Comparison of ENCODE assay signal across 13 cellular contexts in genomic region chr17:1559047-1559742, GRCh38. TPM values are rescaled to one million over a fixed set of nuclear protein-coding genes. Genes with fewer than 3 reads are reported as not detected.
A peak's percentile ranks its signal among the peaks of the same experiment; 100 is the strongest.
DNase-seq lines count a peak whose midpoint lies in the region; ATAC-seq and TF ChIP-seq lines count a peak whose summit lies in the region.
"Had no signal": no experiment of that assay in that cellular context is flagged by ENCODE, and none has a peak within 500 bp of the region (broad histone marks: within the 10 kb centered on the region; RNA-seq: fewer than 3 reads in every experiment).

No MANE protein-coding gene starts in this region.

- intact Hi-C loops in naive thymus-derived CD4-positive, alpha-beta T cell (cut with micrococcal nuclease): no loop called here
- intact Hi-C loops in sciatic nerve (cut with DNase I): no loop called here

- no peak for TF ChIP-seq CTCF in tibial nerve (IDR thresholded peaks at IDR 0.05)
- TF ChIP-seq CTCF in GM10248 (IDR thresholded peaks at IDR 0.05; ENCODE audit: control extremely low read depth, extremely low read depth, low read depth, missing control alignments): no peak

- H3K9me3 Mint-ChIP-seq in activated naive CD4-positive, alpha-beta T cell treated with anti-CD3 and anti-CD28 coated beads, Interleukin-2, amount 50 U/mL, for 24 hours: no peaks in the 10 kb centered on the region
- H3K9me3 Mint-ChIP-seq in naive thymus-derived CD4-positive, alpha-beta T cell: peaks cover 0 to 5% (median 0%) of the 10 kb centered on the region in 11 donors
- H3K9me3 Mint-ChIP-seq: activated CD8-positive, alpha-beta T cell treated with anti-CD3 and anti-CD28 coated beads for 36 hours; stimulated activated memory B cell treated with anti-CD40 and anti-IgM and Interleukin-4, amounts not matched to agents 10 μg/mL and 1 μg/mL and 100 μg/mL, for 72 hours had no signal

- DNase-seq in activated naive CD4-positive, alpha-beta T cell (lab: John Stamatoyannopoulos, UW): no peak
- DNase-seq in naive thymus-derived CD4-positive, alpha-beta T cell: no peak
- DNase-seq in tibial nerve (ENCODE audit: low spot score in 2 of 2) (no peak), superior temporal gyrus (ENCODE audit: extremely low spot score) (no peak), sciatic nerve (ENCODE audit: low spot score) (no peak), GM10248 (ENCODE audit: extremely low spot score) (no peak)
- DNase-seq: activated CD8-positive, alpha-beta T cell treated with anti-CD3 and anti-CD28 coated beads for 36 hours; glutamatergic neuron; NCI-H82 had no signal

- H3K36me3 ChIP-seq in naive thymus-derived CD4-positive, alpha-beta T cell (ENCODE audit: control insufficient read depth in 2 of 3, insufficient read depth in 3 of 3, low read length in 3 of 3): peaks cover 0 to 21% (median 0%) of the 10 kb centered on the region in 3 experiments
- peaks cover 0 to 6% (median 0%) of the 10 kb centered on the region in 3 donors for H3K36me3 ChIP-seq in tibial nerve

- POLR2A ChIA-PET in naive thymus-derived CD4-positive, alpha-beta T cell (lab: Charles Lee): interaction anchor here (0.7 kb wide), 1 partner anchor 26 kb away, joined by 3 read pairs; no protein-coding TSS in a partner anchor
- POLR2A ChIA-PET in GM10248 (lab: Yijun Ruan, JAX): no interaction called here

- no peaks in the 10 kb centered on the region for H3K27me3 ChIP-seq in naive thymus-derived CD4-positive, alpha-beta T cell (ENCODE audit: control insufficient read depth in 2 of 2, insufficient read depth in 2 of 2, low read length in 2 of 2)
- no peaks in the 10 kb centered on the region for H3K27me3 ChIP-seq in tibial nerve

- no peaks in the 10 kb centered on the region for H3K27me3 Mint-ChIP-seq in activated naive CD4-positive, alpha-beta T cell treated with anti-CD3 and anti-CD28 coated beads, Interleukin-2, amount 50 U/mL, for 24 hours
- peaks cover 0 to 13% (median 0%) of the 10 kb centered on the region in 5 donors for H3K27me3 Mint-ChIP-seq in naive thymus-derived CD4-positive, alpha-beta T cell
- H3K27me3 Mint-ChIP-seq: activated CD8-positive, alpha-beta T cell treated with anti-CD3 and anti-CD28 coated beads for 36 hours; stimulated activated memory B cell treated with anti-CD40 and anti-IgM and Interleukin-4, amounts not matched to agents 10 μg/mL and 1 μg/mL and 100 μg/mL, for 72 hours had no signal

- peaks cover 4 to 8% of the 10 kb centered on the region in 2 donors for H3K4me1 ChIP-seq in naive thymus-derived CD4-positive, alpha-beta T cell (ENCODE audit: control insufficient read depth in 2 of 2, insufficient read depth in 2 of 2, low read length in 2 of 2)
- H3K4me1 ChIP-seq in tibial nerve: peaks cover 0 to 81% (median 57%) of the 10 kb centered on the region in 4 donors

- peaks cover 44% of the 10 kb centered on the region for H3K4me1 Mint-ChIP-seq in activated naive CD4-positive, alpha-beta T cell treated with anti-CD3 and anti-CD28 coated beads, Interleukin-2, amount 50 U/mL, for 24 hours
- H3K4me1 Mint-ChIP-seq in naive thymus-derived CD4-positive, alpha-beta T cell: peaks cover 21 to 52% (median 38%) of the 10 kb centered on the region in 7 donors

- CTCF ChIA-PET in naive thymus-derived CD4-positive, alpha-beta T cell (lab: Charles Lee): no interaction called here
- CTCF ChIA-PET in GM10248 (lab: Yijun Ruan, JAX): interaction anchor here (1.0 to 1.6 kb wide), 3 partner anchors 15 to 89 kb away, joined by 3 to 4 read pairs (median 4); no protein-coding TSS in a partner anchor

- H3K4me3 Mint-ChIP-seq in activated naive CD4-positive, alpha-beta T cell treated with anti-CD3 and anti-CD28 coated beads, Interleukin-2, amount 50 U/mL, for 24 hours: peak overlapping the region; percentile 11
- H3K4me3 Mint-ChIP-seq in naive thymus-derived CD4-positive, alpha-beta T cell: peak overlapping the region in 7 of 10 donors; percentile 0 to 74 (median 29)
- H3K4me3 Mint-ChIP-seq: activated CD8-positive, alpha-beta T cell treated with anti-CD3 and anti-CD28 coated beads for 36 hours; stimulated activated memory B cell treated with anti-CD40 and anti-IgM and Interleukin-4, amounts not matched to agents 10 μg/mL and 1 μg/mL and 100 μg/mL, for 72 hours had no signal

- 53 to 56% methylated on average over 10 of the region's 10 CpGs for WGBS in tibial nerve, 2 donors

- no peaks in the 10 kb centered on the region for H3K9me3 ChIP-seq in naive thymus-derived CD4-positive, alpha-beta T cell (ENCODE audit: control insufficient read depth in 2 of 3, low read length in 3 of 3)
- H3K9me3 ChIP-seq in tibial nerve: no peaks in the 10 kb centered on the region

- H3K27ac ChIP-seq in cingulate gyrus (ENCODE audit: low read depth, low read length) (peak overlapping the region; percentile 47), tibial nerve (peak overlapping the region; percentile 28 to 92 (median 60))
- no peak overlapping the region for H3K27ac ChIP-seq in naive thymus-derived CD4-positive, alpha-beta T cell (ENCODE audit: low read depth, low read length)

- no peak overlapping the region for H3K4me3 ChIP-seq in naive thymus-derived CD4-positive, alpha-beta T cell (ENCODE audit: low read length)
- no peak overlapping the region for H3K4me3 ChIP-seq in tibial nerve
- H3K4me3 ChIP-seq: smooth muscle cell had no signal

- TF ChIP-seq POLR2A in tibial nerve (IDR thresholded peaks at IDR 0.05): no peak

- no peak overlapping the region for H3K27ac Mint-ChIP-seq in activated naive CD4-positive, alpha-beta T cell treated with anti-CD3 and anti-CD28 coated beads, Interleukin-2, amount 50 U/mL, for 24 hours
- H3K27ac Mint-ChIP-seq in naive thymus-derived CD4-positive, alpha-beta T cell: peak overlapping the region in 3 of 9 donors; percentile 4 to 72 (median 59)
- H3K27ac Mint-ChIP-seq: activated CD8-positive, alpha-beta T cell treated with anti-CD3 and anti-CD28 coated beads for 36 hours had no signal

- no peak for ATAC-seq in naive thymus-derived CD4-positive, alpha-beta T cell
- no peak for ATAC-seq in sciatic nerve
- ATAC-seq: activated CD8-positive, alpha-beta T cell treated with anti-CD3 and anti-CD28 coated beads for 36 hours; stimulated activated memory B cell treated with anti-CD40 and anti-IgM and Interleukin-4, amounts not matched to agents 10 μg/mL and 1 μg/mL and 100 μg/mL, for 72 hours had no signal

- no peak for TF ChIP-seq EP300 in tibial nerve (IDR thresholded peaks at IDR 0.05)

- H3K36me3 Mint-ChIP-seq in activated naive CD4-positive, alpha-beta T cell treated with anti-CD3 and anti-CD28 coated beads, Interleukin-2, amount 50 U/mL, for 24 hours: no peaks in the 10 kb centered on the region
- peaks cover 0 to 10% (median 4%) of the 10 kb centered on the region in 5 donors for H3K36me3 Mint-ChIP-seq in naive thymus-derived CD4-positive, alpha-beta T cell

RNA-seq across cellular contexts. Expression of gene PITPNA, which starts 3.4 kb away (rescaled TPM):
- total RNA-seq in naive thymus-derived CD4-positive, alpha-beta T cell: 10 to 100 TPM; 31.5 to 87.9 (median 39.1) TPM
- 10 to 100 TPM; 16.6 to 25.3 TPM for polyA plus RNA-seq in naive thymus-derived CD4-positive, alpha-beta T cell
- total RNA-seq in tibial nerve (10 to 100 TPM; 31.0 to 41.5 (median 39.3) TPM), sciatic nerve (83.6 TPM)

RNA-seq across cellular contexts. Expression of gene INPP5K, which starts 42.8 kb away (rescaled TPM):
- 100 to 1,000 TPM in 2 of 5 experiments, 10 to 100 TPM in 3; 50.5 to 184 (median 84.2) TPM for total RNA-seq in naive thymus-derived CD4-positive, alpha-beta T cell
- 10 to 100 TPM; 72.9 to 84.3 TPM for polyA plus RNA-seq in naive thymus-derived CD4-positive, alpha-beta T cell
- total RNA-seq in tibial nerve (100 to 1,000 TPM in 2 of 4 donors, 10 to 100 TPM in 2; 67.9 to 110 (median 95.2) TPM), sciatic nerve (46.5 TPM)
